In the genomic region with DNA sequence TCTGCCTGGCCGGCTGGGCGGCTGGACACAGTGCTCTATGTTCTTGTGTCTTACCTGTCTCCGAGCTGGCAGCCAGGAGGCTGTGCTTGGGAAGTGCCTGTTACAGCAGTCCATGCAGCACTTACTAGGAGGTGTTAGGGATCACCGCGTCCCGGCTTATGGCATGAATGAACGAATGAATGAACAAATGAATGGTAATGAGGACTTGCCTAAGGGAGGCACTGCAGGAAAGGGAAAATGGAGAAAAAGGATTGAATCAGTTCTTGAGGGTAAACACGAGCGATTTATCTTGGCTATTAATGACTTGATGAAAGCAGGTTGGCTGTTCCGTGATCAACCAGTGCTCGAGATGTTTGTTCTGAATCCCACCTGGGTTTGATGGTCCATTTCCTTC, we compare ENCODE assay signal across 14 cellular contexts. TPM values are rescaled to one million over a fixed set of nuclear protein-coding genes. Genes with fewer than 3 reads are reported as not detected.
DNase-seq lines count a peak whose midpoint lies in the region; ATAC-seq, FAIRE-seq and TF ChIP-seq lines count a peak whose summit lies in the region.
"Had no signal": no experiment of that assay in that cellular context is flagged by ENCODE, and none has a peak within 500 bp of the region (broad histone marks: within the 10 kb centered on the region; RNA-seq: fewer than 3 reads in every experiment).

No MANE protein-coding gene starts in this region.

- intact Hi-C loops in sigmoid colon (cut with DNase I): no loop called here
- intact Hi-C loops in posterior vena cava (cut with DNase I): no loop called here
- intact Hi-C loops in upper lobe of right lung (cut with DNase I): no loop called here

- ATAC-seq in upper lobe of right lung: no peak

- no peaks in the 10 kb centered on the region for H3K27me3 ChIP-seq in CD8-positive, alpha-beta memory T cell (ENCODE audit: insufficient read depth, low read length, poor library complexity, severe bottlenecking)
- H3K27me3 ChIP-seq in Peyer's patch: no peaks in the 10 kb centered on the region
- H3K27me3 ChIP-seq in H1 (replicated peaks in 1 of 4; ENCODE audit: control insufficient read depth in 3 of 4, extremely low read depth in 1 of 4, insufficient read depth in 3 of 4, low read length in 3 of 4): no peaks in the 10 kb centered on the region
- H3K27me3 ChIP-seq in sigmoid colon: no peaks in the 10 kb centered on the region
- no peaks in the 10 kb centered on the region for H3K27me3 ChIP-seq in upper lobe of right lung
- H3K27me3 ChIP-seq: dorsolateral prefrontal cortex, SJSA1 had no signal

- H3K27ac Mint-ChIP-seq in CD8-positive, alpha-beta memory T cell: peak overlapping the region; percentile 76 to 99 (median 90)

- H3K4me3 ChIP-seq in CD8-positive, alpha-beta memory T cell (ENCODE audit: low read length): peak overlapping the region; percentile 12
- H3K4me3 ChIP-seq in Peyer's patch: no peak overlapping the region
- no peak overlapping the region; a peak in 1 of 8 replicates for H3K4me3 ChIP-seq in H1 (ENCODE audit: extremely low read depth in 1 of 4, insufficient read depth in 2 of 4, low read depth in 3 of 4, low read length in 4 of 4)
- H3K4me3 ChIP-seq in sigmoid colon: no peak overlapping the region
- no peak overlapping the region for H3K4me3 ChIP-seq in upper lobe of right lung
- H3K4me3 ChIP-seq: dorsolateral prefrontal cortex, GM23248, SJSA1 had no signal

- H3K79me2 ChIP-seq in H1 (ENCODE audit: control insufficient read depth in 1 of 2, insufficient read depth in 2 of 2, low read length in 2 of 2): peaks cover 0 to 21% of the 10 kb centered on the region in 2 experiments; a peak in 3 of 4 replicates

- no peak for TF ChIP-seq POLR2A in Peyer's patch (IDR thresholded peaks at IDR 0.05)
- no peak for TF ChIP-seq POLR2A in H1 (IDR thresholded peaks at IDR 0.05; ENCODE audit: control extremely low read depth in 1 of 2, low read depth in 2 of 2, low read length in 2 of 2)
- no peak for TF ChIP-seq POLR2A in sigmoid colon (IDR thresholded peaks at IDR 0.05)
- no peak for TF ChIP-seq POLR2A in GM12892 (IDR thresholded peaks at IDR 0.05; ENCODE audit: low read depth, low read length)

- H4K8ac ChIP-seq in H1 (ENCODE audit: extremely low read depth, insufficient read depth, low read length): no peak overlapping the region

- H4K5ac ChIP-seq in H1 (ENCODE audit: insufficient read length, low read depth, low read length): peak overlapping the region; percentile 2

- peak overlapping the region; percentile 28 to 93 (median 71) for H3K4me3 Mint-ChIP-seq in CD8-positive, alpha-beta memory T cell

- peaks cover 54% of the 10 kb centered on the region for H3K4me1 ChIP-seq in CD8-positive, alpha-beta memory T cell (ENCODE audit: insufficient read depth, low read length)
- H3K4me1 ChIP-seq in Peyer's patch (peaks cover 0 to 67% (median 28%) of the 10 kb centered on the region in 4 donors), H1 (replicated peaks in 1 of 4; ENCODE audit: control insufficient read depth in 3 of 4, insufficient read depth in 4 of 4, low read length in 3 of 4) (peaks cover 14 to 52% (median 34%) of the 10 kb centered on the region in 4 experiments), sigmoid colon (peaks cover 0 to 24% (median 19%) of the 10 kb centered on the region in 4 donors), upper lobe of right lung (peaks cover 50% of the 10 kb centered on the region)

- TF ChIP-seq EP300 in H1 (IDR thresholded peaks at IDR 0.05; ENCODE audit: borderline replicate concordance in 1 of 2, low read depth in 2 of 2, low read length in 2 of 2): no peak
- TF ChIP-seq EP300 in sigmoid colon (IDR thresholded peaks at IDR 0.05): no peak

- peaks cover 0 to 17% (median 3%) of the 10 kb centered on the region in 3 donors for H3K36me3 Mint-ChIP-seq in CD8-positive, alpha-beta memory T cell

- H3K27ac ChIP-seq in CD8-positive, alpha-beta memory T cell (ENCODE audit: low read depth, low read length): peak overlapping the region; percentile 6
- peak overlapping the region; percentile 41 to 90 (median 76) for H3K27ac ChIP-seq in Peyer's patch
- H3K27ac ChIP-seq in H1 (ENCODE audit: low read depth, low read length): no peak overlapping the region
- peak overlapping the region in 3 of 4 donors; percentile 56 to 64 (median 60) for H3K27ac ChIP-seq in sigmoid colon
- no peak overlapping the region for H3K27ac ChIP-seq in upper lobe of right lung

- H3K9me3 Mint-ChIP-seq in CD8-positive, alpha-beta memory T cell: no peaks in the 10 kb centered on the region

- no peak for TF ChIP-seq RAD21 in H1 (IDR thresholded peaks at IDR 0.05 in 1 of 2, conservative IDR thresholded peaks at IDR 0.05 in 1 of 2; ENCODE audit: low read depth in 2 of 2, low read length in 2 of 2)

- H3K14ac ChIP-seq in H1 (ENCODE audit: insufficient read length): no peak overlapping the region

- H2BK120ac ChIP-seq in H1 (replicated peaks; ENCODE audit: low read depth, low read length): peak overlapping the region; percentile 15

- CTCF ChIA-PET in CD8-positive, alpha-beta memory T cell (lab: Charles Lee): interaction anchor here (0.8 to 2.4 kb wide), 2 partner anchors 32 to 33 kb away, joined by 3 to 15 read pairs; no protein-coding TSS in a partner anchor
- CTCF ChIA-PET in H1 (lab: Charles Lee; ENCODE audit: partially characterized antibody): interaction anchor here (0.8 to 8.3 kb wide), 4 partner anchors 20 to 34 kb away, joined by 3 to 28 read pairs (median 4); no protein-coding TSS in a partner anchor

- H3K79me1 ChIP-seq in H1 (ENCODE audit: low read depth, low read length): peaks cover 18% of the 10 kb centered on the region

- no peak overlapping the region for H3K4ac ChIP-seq in H1 (replicated peaks; ENCODE audit: insufficient read length, low read depth, low read length)

- H2BK12ac ChIP-seq in H1 (ENCODE audit: low read depth, low read length): peak overlapping the region; percentile 27; the same call in 1 of the 2 replicates

- H3K4me1 Mint-ChIP-seq in CD8-positive, alpha-beta memory T cell: peaks cover 74 to 91% (median 79%) of the 10 kb centered on the region in 3 donors

- H3K56ac ChIP-seq in H1 (replicated peaks; ENCODE audit: insufficient read length, low read depth, low read length): no peak overlapping the region

- H4K91ac ChIP-seq in H1 (replicated peaks; ENCODE audit: insufficient read length, low read length): peak overlapping the region; percentile 70

- FAIRE-seq in H1 (lab: Jason Lieb, UNC) (no peak), GM12892 (lab: Jason Lieb, UNC) (no peak)

- peak overlapping the region; percentile 55; the same call in 1 of the 2 replicates for H2BK5ac ChIP-seq in H1 (ENCODE audit: low read depth, low read length)

- H3K27me3 Mint-ChIP-seq in CD8-positive, alpha-beta memory T cell: no peaks in the 10 kb centered on the region

- H2AFZ ChIP-seq in H1 (ENCODE audit: low read length): no peak overlapping the region

- no peaks in the 10 kb centered on the region for H3K23me2 ChIP-seq in H1 (ENCODE audit: low read depth, low read length)

- H3K36me3 ChIP-seq in CD8-positive, alpha-beta memory T cell (ENCODE audit: insufficient read depth, low read length): no peaks in the 10 kb centered on the region
- H3K36me3 ChIP-seq in Peyer's patch (peaks cover 0 to 3% (median 0%) of the 10 kb centered on the region in 3 donors), H1 (ENCODE audit: control insufficient read depth in 2 of 4, insufficient read depth in 4 of 4, low read length in 3 of 4) (no peaks in the 10 kb centered on the region), sigmoid colon (no peaks in the 10 kb centered on the region), upper lobe of right lung (no peaks in the 10 kb centered on the region)
- H3K36me3 ChIP-seq: SJSA1 had no signal

- POLR2A ChIA-PET in CD8-positive, alpha-beta memory T cell (lab: Charles Lee): interaction anchor here (0.5 to 0.6 kb wide), 2 partner anchors 40 to 301 kb away, joined by 5 to 6 read pairs; no protein-coding TSS in a partner anchor
- POLR2A ChIA-PET in H1 (lab: Charles Lee; ENCODE audit: partially characterized antibody): no interaction called here

- H3K4me2 ChIP-seq in H1 (ENCODE audit: insufficient read depth in 1 of 2, low read depth in 2 of 2, low read length in 2 of 2): peak overlapping the region; percentile 18 to 28; a peak in 2 of 4 replicates

- H2BK20ac ChIP-seq in H1 (ENCODE audit: low read length): no peak overlapping the region

- H4K20me1 ChIP-seq in H1 (replicated peaks in 1 of 2; ENCODE audit: control insufficient read depth in 1 of 2, insufficient read depth in 2 of 2, low read length in 2 of 2): peaks cover 0 to 14% of the 10 kb centered on the region in 2 experiments

- DNase-seq in CD8-positive, alpha-beta memory T cell: no peak
- no peak for DNase-seq in Peyer's patch
- DNase-seq in H1 (ENCODE audit: low read depth in 1 of 2, low spot score in 2 of 2): no peak
- no peak for DNase-seq in sigmoid colon
- DNase-seq in posterior vena cava (ENCODE audit: low spot score): no peak
- no peak for DNase-seq in GM12892 (ENCODE audit: insufficient read length)
- no peak for DNase-seq in upper lobe of right lung
- DNase-seq: dorsolateral prefrontal cortex, foreskin melanocyte, GM23248, NCI-H1105, NCI-H748 treated with DMSO at 0.1 percent for 48 hours, occipital lobe had no signal

- no peak overlapping the region for H3K9ac ChIP-seq in H1 (replicated peaks in 1 of 4; ENCODE audit: extremely low read depth in 1 of 4, low read depth in 3 of 4, low read length in 3 of 4)
- H3K9ac ChIP-seq: GM23248 had no signal

- H2AK5ac ChIP-seq in H1 (ENCODE audit: low read depth, low read length): no peak overlapping the region

- no peak overlapping the region for H3K23ac ChIP-seq in H1 (ENCODE audit: insufficient read length)

- TF ChIP-seq CTCF in Peyer's patch (IDR thresholded peaks at IDR 0.05) (no peak), H1 (IDR thresholded peaks at IDR 0.05; ENCODE audit: control extremely low read depth in 1 of 3, insufficient read depth in 1 of 3, low read depth in 1 of 3, low read length in 3 of 3) (no peak), sigmoid colon (IDR thresholded peaks at IDR 0.05) (no peak), upper lobe of right lung (IDR thresholded peaks at IDR 0.05) (no peak)

- WGBS in H1 (ENCODE audit: extremely low coverage in 1 of 2, insufficient coverage in 1 of 2, insufficient read length in 1 of 2, insufficient replicate concordance in 2 of 2, low coverage in 1 of 2, low lambda C conversion rate in 2 of 2, missing lambda C conversion rate in 1 of 2), 2 experiments: 90% methylated on average over 11 of the region's 11 CpGs; no CpG with 5 or more reads in 1 of the 2 experiments
- WGBS in sigmoid colon, 2 donors: 93 to 95% methylated on average over 11 of the region's 11 CpGs

- no peak overlapping the region for H2BK15ac ChIP-seq in H1 (ENCODE audit: low read length)

- H3K9me3 ChIP-seq in CD8-positive, alpha-beta memory T cell (ENCODE audit: low read length): no peaks in the 10 kb centered on the region
- H3K9me3 ChIP-seq in Peyer's patch (no peaks in the 10 kb centered on the region), H1 (ENCODE audit: insufficient read depth in 2 of 2, low read depth in 1 of 2, low read length in 1 of 2) (no peaks in the 10 kb centered on the region), sigmoid colon (no peaks in the 10 kb centered on the region), upper lobe of right lung (no peaks in the 10 kb centered on the region)
- H3K9me3 ChIP-seq: SJSA1 had no signal

- peak overlapping the region; percentile 25; the same call in 1 of the 2 replicates for H3K18ac ChIP-seq in H1 (ENCODE audit: extremely low read depth, low read length)

RNA-seq across cellular contexts. Expression of a gene that starts 31.1 kb away (rescaled TPM):
- total RNA-seq in CD8-positive, alpha-beta memory T cell: 10 to 100 TPM; 38.0 to 43.7 TPM
- polyA plus RNA-seq in CD8-positive, alpha-beta memory T cell: 48.5 TPM
- total RNA-seq in Peyer's patch: 10 to 100 TPM; 44.8 to 67.7 (median 55.7) TPM
- 48.2 and 49.7 TPM in 2 replicates for total RNA-seq in H1 (2021; fragmentation: NEBNext Ultra II Directional; extraction: Animal tissue kit (Norgen Biotek cat#: 25700))
- polyA plus RNA-seq in H1 (2011; rRNA removed): 45.6 and 46.2 TPM in 2 replicates
- polyA plus RNA-seq in H1 (2011; cell fraction: cytosol; rRNA removed): 49.8 TPM
- 47.4 TPM for polyA plus RNA-seq in H1 (2011; cell fraction: nucleus; rRNA removed)
- 38.7 to 43.8 TPM (median 41.7 TPM) in 4 replicates for polyA plus RNA-seq in H1 (2012, experiment 1 of 2)
- polyA plus RNA-seq in H1 (2012, experiment 2 of 2): 21.9 TPM
- polyA plus RNA-seq in H1 (2013, experiment 1 of 2): 24.2 TPM
- polyA plus RNA-seq in H1 (2013, experiment 2 of 2): 25.4 TPM
- polyA minus RNA-seq in H1 (2011; rRNA and poly(A)+ RNA removed): 51.5 and 51.9 TPM in 2 replicates
- polyA minus RNA-seq in H1 (2011; cell fraction: cytosol; rRNA and poly(A)+ RNA removed): 27.0 TPM
- 30.9 TPM for polyA minus RNA-seq in H1 (2011; cell fraction: nucleus; rRNA and poly(A)+ RNA removed)
- 10 to 100 TPM; 26.3 to 46.4 (median 32.6) TPM for total RNA-seq in sigmoid colon
- 10 to 100 TPM; 19.2 to 38.5 (median 22.2) TPM for polyA plus RNA-seq in sigmoid colon
- total RNA-seq in posterior vena cava: 10 to 100 TPM; 30.5 to 42.6 TPM
- 18.1 TPM for polyA plus RNA-seq in GM12892 (2012; ENCODE audit: missing spikeins)
- 51.8 TPM for total RNA-seq in upper lobe of right lung

Comparison
In these comparisons a context has a peak if more than half of its experiments do, and no peak if none do; other contexts are left out.
1. H3K27ac ChIP-seq: peak in CD8-positive, alpha-beta memory T cell (single experiment), Peyer's patch (4 of 4) and sigmoid colon (3 of 4); none in H1 (single experiment) and upper lobe of right lung (single experiment).